Comparison of ENCODE assay signal across 31 cellular contexts in the genomic region with DNA sequence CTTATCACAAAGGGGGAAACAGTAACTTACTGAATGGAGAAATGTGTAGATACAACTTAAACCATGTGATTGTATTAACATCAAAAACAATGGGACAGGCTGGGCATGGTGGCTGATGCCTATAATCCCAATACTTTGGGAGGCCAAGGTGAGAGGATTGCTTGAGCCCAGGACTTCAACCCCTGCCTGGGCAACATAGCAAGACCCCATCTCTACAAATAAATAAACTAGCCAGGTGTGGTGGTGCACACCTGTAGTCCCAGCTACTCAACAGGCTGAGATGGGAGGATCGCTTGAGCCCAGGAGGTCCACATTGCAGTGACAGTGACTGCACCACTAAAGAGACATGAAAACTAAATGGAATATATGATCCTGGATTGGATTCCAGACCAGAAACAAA.
"Had no signal": no experiment of that assay in that cellular context is flagged by ENCODE, and none has a peak within 500 bp of the region (broad histone marks: within the 10 kb centered on the region; RNA-seq: fewer than 3 reads in every experiment).

No MANE protein-coding gene starts in this region.

- H3K27ac Mint-ChIP-seq: natural killer cell; nephron; neural progenitor cell; stimulated activated memory B cell treated with anti-CD40 and anti-IgM and Interleukin-4, amounts not matched to agents 10 μg/mL and 1 μg/mL and 100 μg/mL, for 72 hours; stimulated activated naive CD8-positive, alpha-beta T cell treated with anti-CD3 and anti-CD28 coated beads, Interleukin-15, amount 100 ng/mL, for 72 hours; type B pancreatic cell had no signal

- H3K36me3 ChIP-seq: neural progenitor cell, ovary, uterus had no signal

- H3K4me3 Mint-ChIP-seq: natural killer cell; nephron; neural progenitor cell; stimulated activated memory B cell treated with anti-CD40 and anti-IgM and Interleukin-4, amounts not matched to agents 10 μg/mL and 1 μg/mL and 100 μg/mL, for 72 hours; stimulated activated naive CD8-positive, alpha-beta T cell treated with anti-CD3 and anti-CD28 coated beads, Interleukin-15, amount 100 ng/mL, for 72 hours; type B pancreatic cell had no signal

- H3K9me3 ChIP-seq: ovary, psoas muscle, spleen, suprapubic skin, testis, tibial artery, transverse colon, upper lobe of right lung, uterus had no signal

- H3K27me3 Mint-ChIP-seq: progenitor cell of endocrine pancreas; stimulated activated memory B cell treated with anti-CD40 and anti-IgM and Interleukin-4, amounts not matched to agents 10 μg/mL and 1 μg/mL and 100 μg/mL, for 72 hours; stimulated activated naive CD8-positive, alpha-beta T cell treated with anti-CD3 and anti-CD28 coated beads, Interleukin-15, amount 100 ng/mL, for 72 hours; type B pancreatic cell had no signal

- H3K4me1 Mint-ChIP-seq: nephron, neural progenitor cell had no signal

- H3K79me2 ChIP-seq: parathyroid adenoma had no signal

- H3K27ac ChIP-seq: neural progenitor cell, ovary, parathyroid adenoma, psoas muscle, skin epidermis, spleen, suprapubic skin, testis, tibial artery, transverse colon, upper lobe of right lung, uterus had no signal

- H3K9ac ChIP-seq: neural progenitor cell, parathyroid adenoma had no signal

- ATAC-seq: natural killer cell; psoas muscle; right cardiac atrium; sciatic nerve; stimulated activated memory B cell treated with anti-CD40 and anti-IgM and Interleukin-4, amounts not matched to agents 10 μg/mL and 1 μg/mL and 100 μg/mL, for 72 hours; stimulated activated naive CD8-positive, alpha-beta T cell treated with anti-CD3 and anti-CD28 coated beads, Interleukin-15, amount 100 ng/mL, for 72 hours; stimulated activated naive CD8-positive, alpha-beta T cell treated with anti-CD3 and anti-CD28 coated beads, Interleukin-15, Interleukin-2, amounts not matched to agents 100 U/mL and 50 U/mL, for 24 hours; upper lobe of right lung had no signal

- H3K27me3 ChIP-seq: neural progenitor cell, ovary, spleen, suprapubic skin, testis, tibial artery, transverse colon, upper lobe of right lung, uterus had no signal

- H3K36me3 Mint-ChIP-seq: natural killer cell had no signal

- H3K4me1 ChIP-seq: neural progenitor cell, testis, upper lobe of right lung, uterus had no signal

- DNase-seq: natural killer cell; occipital lobe; ovary; posterior cingulate gyrus; psoas muscle; right cardiac atrium; spleen; stimulated activated CD4-positive, alpha-beta T cell treated with anti-CD3 and anti-CD28 coated beads, Interleukin-12 subunit alpha, Interleukin-12 subunit beta, amount 100 ng/mL, for 4 hours; stimulated activated CD4-positive, alpha-beta T cell treated with anti-CD3 and anti-CD28 coated beads, Interleukin-1b, Interleukin-23, amount 100 ng/mL, for 48 hours; stimulated activated CD4-positive, alpha-beta T cell treated with anti-CD3 and anti-CD28 coated beads, Interleukin-4, amount 100 ng/mL, for 1 hour; stimulated activated CD4-positive, alpha-beta T cell treated with anti-CD3 and anti-CD28 coated beads, Interleukin-4, amount 100 ng/mL, for 4 hours; stimulated activated CD8-positive, alpha-beta memory T cell treated with anti-CD3 and anti-CD28 coated beads, Interleukin-4, amount 100 ng/mL, for 48 hours; stimulated activated naive CD4-positive, alpha-beta T cell; stimulated activated naive CD8-positive, alpha-beta T cell treated with anti-CD3 and anti-CD28 coated beads, Interleukin-15, amount 100 ng/mL, for 72 hours; stimulated activated naive CD8-positive, alpha-beta T cell treated with anti-CD3 and anti-CD28 coated beads, Interleukin-15, Interleukin-2, amounts not matched to agents 100 U/mL and 50 U/mL, for 24 hours; substantia nigra; testis; tibial artery; transverse colon; upper lobe of right lung; uterus had no signal

- H2AFZ ChIP-seq: neural progenitor cell, parathyroid adenoma had no signal

- H3K4me3 ChIP-seq: neural progenitor cell, ovary, psoas muscle, skin epidermis, smooth muscle cell, spleen, suprapubic skin, testis, tibial artery, transverse colon, upper lobe of right lung, uterus had no signal

- H3K4me2 ChIP-seq: neural progenitor cell, smooth muscle cell had no signal
